In the genomic region with DNA sequence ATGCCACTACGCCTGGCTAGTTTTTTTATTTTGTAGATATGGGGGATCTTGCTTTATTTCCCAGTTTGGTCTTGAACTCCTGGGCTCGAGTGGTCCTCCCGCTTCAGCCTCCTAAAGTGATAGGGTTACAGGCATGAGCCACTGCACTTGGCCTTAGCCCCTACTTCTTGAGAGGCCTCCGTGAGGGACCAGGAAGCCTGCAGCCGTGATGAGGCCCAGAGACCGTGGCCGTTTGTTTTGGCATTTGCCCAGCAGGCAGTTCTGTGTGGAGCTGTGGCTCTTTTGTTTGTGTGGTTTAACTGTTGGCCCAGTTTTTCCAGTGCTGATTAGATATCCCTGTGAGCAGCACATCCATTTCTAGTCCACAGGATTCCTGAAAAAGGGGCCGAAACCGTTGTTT, we compare ENCODE assay signal across 10 cellular contexts. TPM values are rescaled to one million over a fixed set of nuclear protein-coding genes. Genes with fewer than 3 reads are reported as not detected.
DNase-seq lines count a peak whose midpoint lies in the region; ATAC-seq and TF ChIP-seq lines count a peak whose summit lies in the region.
"Had no signal": no experiment of that assay in that cellular context is flagged by ENCODE, and none has a peak within 500 bp of the region (broad histone marks: within the 10 kb centered on the region; RNA-seq: fewer than 3 reads in every experiment).

No MANE protein-coding gene starts in this region.

- POLR2A ChIA-PET in PC-9 (lab: Charles Lee; ENCODE audit: unreplicated experiment) = interaction anchor here (0.6 kb wide), 2 partner anchors 8 to 21 kb away, joined by 3 read pairs; no protein-coding TSS in a partner anchor

- H3K4me3 ChIP-seq in PC-9 = no peak overlapping the region
- no peak overlapping the region for H3K4me3 ChIP-seq in H7 (ENCODE audit: insufficient read depth, low read depth, low read length)

- no peak overlapping the region for H2AFZ ChIP-seq in PC-9

- CTCF ChIA-PET in PC-9 (lab: Charles Lee) = interaction anchor here (0.6 kb wide), 1 partner anchor 97 kb away, joined by 4 read pairs; no protein-coding TSS in a partner anchor

- no TSS peak for BruUV-seq in PC-9 (replicated peaks; lab: Mats Ljungman, UMichigan)

- H3K4me1 ChIP-seq in PC-9 (replicated peaks; ENCODE audit: insufficient read depth) = peaks cover 15% of the 10 kb centered on the region

- H4K20me1 ChIP-seq in PC-9 (ENCODE audit: insufficient read depth) = no peaks in the 10 kb centered on the region

- H3K9me2 ChIP-seq in PC-9 (ENCODE audit: insufficient read depth) = no peaks in the 10 kb centered on the region

- no peaks in the 10 kb centered on the region for H3K79me2 ChIP-seq in PC-9 (ENCODE audit: low read depth)

- H3K36me3 ChIP-seq in PC-9 (ENCODE audit: low read depth) (no peaks in the 10 kb centered on the region), H7 (replicated peaks; ENCODE audit: control insufficient read depth, insufficient read depth, low read length) (no peaks in the 10 kb centered on the region)

- H3F3A ChIP-seq in PC-9 (ENCODE audit: insufficient read depth, low read depth) = peaks cover 10% of the 10 kb centered on the region; the same call in 1 of the 2 replicates

- H3K4me2 ChIP-seq in PC-9 = peak overlapping the region; percentile 26

- H3K9me3 ChIP-seq in PC-9 (ENCODE audit: insufficient read depth, low read depth) = no peaks in the 10 kb centered on the region

- no peak for ATAC-seq in HG02571 (IDR thresholded peaks at IDR 0.05; ENCODE audit: unreplicated experiment)

- H3K27ac ChIP-seq in PC-9 = no peak overlapping the region

- intact Hi-C loops in PC-9 (cut with micrococcal nuclease; ENCODE audit: unreplicated experiment) = no loop called here

- H3K27me3 ChIP-seq in PC-9 (ENCODE audit: insufficient read depth, low read depth) (no peaks in the 10 kb centered on the region), H7 (ENCODE audit: control insufficient read depth, insufficient read depth, low read length) (no peaks in the 10 kb centered on the region)

- peak; percentile 88 for DNase-seq in EH (ENCODE audit: low read depth)
- DNase-seq in PC-9 = peak in 1 of 2 experiments; percentile 44
- DNase-seq in fibroblast of the conjunctiva (ENCODE audit: low read depth) = peak; percentile 51
- DNase-seq in renal cortical epithelial cell (ENCODE audit: low read depth) = peak; percentile 70
- no peak for DNase-seq in midbrain (lab: John Stamatoyannopoulos, UW)
- DNase-seq in H7 = no peak
- no peak for DNase-seq in activated T-cell treated with anti-CD3 and anti-CD28 coated beads, Interleukin-2, amount 50 U/mL, for 48 hours
- DNase-seq: activated T-cell treated with anti-CD3 and anti-CD28 coated beads for 4 hours, NCI-H82 had no signal

- TF ChIP-seq CTCF in PC-9 (conservative IDR thresholded peaks at IDR 0.05) = no peak

RNA-seq across cellular contexts. Expression of a gene that starts 39.8 kb away (rescaled TPM):
- total RNA-seq in PC-9 (2021) (278 and 282 TPM in 2 replicates), renal cortical epithelial cell (182 and 305 TPM in 2 replicates)
- 111 and 171 TPM in 2 replicates for total RNA-seq in H7 (2014; rRNA removed; shearing (Covaris generic))

RNA-seq across cellular contexts. Expression of a gene that starts 44.6 kb away (rescaled TPM):
- total RNA-seq in PC-9 (2021) = 14.3 and 14.8 TPM in 2 replicates
- total RNA-seq in renal cortical epithelial cell = 343 and 516 TPM in 2 replicates
- 0.28 and 0.55 TPM in 2 replicates for total RNA-seq in H7 (2014; rRNA removed; shearing (Covaris generic))

Comparison
In these comparisons a context has a peak if more than half of its experiments do, and no peak if none do; other contexts are left out.
1. DNase-seq: peak in EH (single experiment), fibroblast of the conjunctiva (single experiment) and renal cortical epithelial cell (single experiment); none in midbrain (single experiment), H7 (single experiment) and activated T-cell treated with anti-CD3 and anti-CD28 coated beads, Interleukin-2, amount 50 U/mL, for 48 hours (0 of 2).
2. RNA of a gene that starts 44.6 kb away (total RNA-seq): 343 to 516 TPM in renal cortical epithelial cell; 14.3 to 14.8 TPM in PC-9 and 0.28 to 0.55 TPM in H7; every median in the first group is over 10 times any median in the second.